In the genomic region with DNA sequence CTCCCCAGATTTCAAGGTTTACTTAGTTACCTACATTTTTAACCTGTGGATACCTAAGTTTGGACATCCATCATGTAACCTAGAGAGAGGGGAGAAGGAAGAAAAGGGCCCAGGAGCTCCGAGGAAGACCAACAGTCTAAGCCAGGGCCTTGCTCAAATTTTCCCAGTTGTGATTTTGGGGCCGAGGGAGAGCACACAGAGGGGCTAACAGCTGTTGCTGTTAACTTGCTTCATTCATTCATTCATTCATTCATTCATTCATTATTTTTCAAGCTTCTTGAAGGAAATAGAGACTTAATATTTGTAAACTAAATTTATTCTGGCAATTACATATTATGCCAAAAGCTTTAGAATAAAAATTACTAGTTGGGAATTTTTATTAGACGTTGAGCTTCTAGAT, we compare ENCODE assay signal across 1 cellular context.
A peak's percentile ranks its signal among the peaks of the same experiment; 100 is the strongest.
TF ChIP-seq lines count a peak whose summit lies in the region.

No MANE protein-coding gene starts in this region.

TF ChIP-seq in GM12878, 131 proteins besides CTCF, POLR2A, EP300 and RAD21:
- TF ChIP-seq HDAC2 (IDR thresholded peaks at IDR 0.05) (no peak), NBN (IDR thresholded peaks at IDR 0.05) (no peak), ZNF24 (IDR thresholded peaks at IDR 0.05) (peak; percentile 61), FOXM1 (IDR thresholded peaks at IDR 0.05; ENCODE audit: low read depth, low read length) (no peak), CREM (IDR thresholded peaks at IDR 0.05; ENCODE audit: low read depth) (no peak), ATF3 (IDR thresholded peaks at IDR 0.05; ENCODE audit: borderline replicate concordance, extremely low read depth, low read depth, low read length) (no peak), MAX (IDR thresholded peaks at IDR 0.05; ENCODE audit: low read depth, low read length) (no peak), EZH2 (IDR thresholded peaks at IDR 0.05; ENCODE audit: borderline replicate concordance, control insufficient read depth, low read depth, low read length) (no peak)
